ENCODE assay signal across 8 cellular contexts in the genomic region with DNA sequence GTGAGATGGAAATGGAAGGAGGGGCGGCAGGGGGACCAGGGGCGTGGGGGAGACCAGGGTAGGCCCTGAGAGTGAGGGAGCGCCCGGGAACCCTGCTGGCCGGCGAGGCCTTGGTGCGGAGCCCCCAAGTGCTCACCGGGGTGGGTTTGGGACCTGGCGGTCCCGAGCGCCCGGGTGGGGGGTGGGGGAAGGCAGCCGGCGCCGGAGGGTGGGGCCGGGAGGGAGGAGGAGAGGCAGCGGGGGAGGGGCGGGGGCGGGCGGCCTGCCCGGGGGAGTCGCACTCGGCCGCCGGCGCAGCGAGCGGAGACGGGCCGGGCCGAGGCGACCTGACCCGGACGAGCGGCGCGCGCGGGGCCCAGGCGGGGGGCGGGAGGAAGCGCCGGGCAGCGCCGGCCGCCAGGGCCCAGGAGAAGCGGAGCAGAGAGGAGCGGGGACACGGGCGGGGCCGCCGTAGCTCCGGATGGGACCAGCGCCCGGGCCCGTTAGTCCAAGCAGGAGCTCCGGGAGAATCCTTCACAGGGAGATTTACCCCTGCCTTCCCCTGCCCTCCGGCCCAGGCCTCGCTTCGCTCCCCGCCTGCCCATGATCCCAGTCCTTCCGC. TPM values are rescaled to one million over a fixed set of nuclear protein-coding genes. Genes with fewer than 3 reads are reported as not detected.
DNase-seq lines count a peak whose midpoint lies in the region; ATAC-seq and TF ChIP-seq lines count a peak whose summit lies in the region.

A gene (plus strand): TSS at position 271 of the 601 bp plus-strand sequence. CDS start 818 bp downstream, outside the sequence.

- H3K27me3 ChIP-seq in ascending aorta: no peaks in the 10 kb centered on the region
- no peaks in the 10 kb centered on the region for H3K27me3 ChIP-seq in hepatocyte

- no CpG with 5 or more reads among the region's 62 CpGs for WGBS in hepatocyte (ENCODE audit: low lambda C conversion rate, missing lambda C conversion rate)

- ATAC-seq in HG02571 (IDR thresholded peaks at IDR 0.05; ENCODE audit: unreplicated experiment): no peak
- no peak for ATAC-seq in naive thymus-derived CD8-positive, alpha-beta T cell

- peak within 1 kb of the TSS; percentile 66 for H2AFZ ChIP-seq in hepatocyte

- H3K27me3 Mint-ChIP-seq in activated T-cell treated with anti-CD3 and anti-CD28 coated beads, Interleukin-2, amount 50 U/mL, for 24 hours: no peaks in the 10 kb centered on the region
- H3K27me3 Mint-ChIP-seq in naive thymus-derived CD8-positive, alpha-beta T cell: peaks cover 0 to 2% (median 0%) of the 10 kb centered on the region in 5 donors

- intact Hi-C loops in ascending aorta (cut with DNase I): loop anchor here (1.0 to 5.0 kb wide), 3 partner anchors 36 to 156 kb away; a partner anchor contains a TSS

- POLR2A ChIA-PET in naive thymus-derived CD8-positive, alpha-beta T cell (lab: Charles Lee): no interaction called here

- peaks cover 6% of the 10 kb centered on the region for H3K4me1 Mint-ChIP-seq in activated T-cell treated with anti-CD3 and anti-CD28 coated beads, Interleukin-2, amount 50 U/mL, for 24 hours (ENCODE audit: low read depth)
- peaks cover 10 to 13% (median 12%) of the 10 kb centered on the region in 4 donors for H3K4me1 Mint-ChIP-seq in naive thymus-derived CD8-positive, alpha-beta T cell

- no peaks in the 10 kb centered on the region for H4K20me1 ChIP-seq in hepatocyte (ENCODE audit: insufficient read depth, poor library complexity, severe bottlenecking)

- TF ChIP-seq CTCF in ascending aorta (IDR thresholded peaks at IDR 0.05) (no peak), hepatocyte (IDR thresholded peaks at IDR 0.05; ENCODE audit: poor library complexity) (no peak), retinal pigment epithelial cell (conservative IDR thresholded peaks at IDR 0.05; ENCODE audit: low read depth, low read length) (no peak)

- peaks cover 43% of the 10 kb centered on the region for H3K36me3 Mint-ChIP-seq in activated T-cell treated with anti-CD3 and anti-CD28 coated beads, Interleukin-2, amount 50 U/mL, for 24 hours (ENCODE audit: low read depth)
- peaks cover 0 to 25% (median 5%) of the 10 kb centered on the region in 3 donors for H3K36me3 Mint-ChIP-seq in naive thymus-derived CD8-positive, alpha-beta T cell

- H3K4me3 ChIP-seq in ascending aorta (peak within 1 kb of the TSS; percentile 64 to 87), hepatocyte (peak within 1 kb of the TSS; percentile 20), retinal pigment epithelial cell (ENCODE audit: low read length) (peak within 1 kb of the TSS; percentile 54)

- no peaks in the 10 kb centered on the region for H3K9me3 Mint-ChIP-seq in activated T-cell treated with anti-CD3 and anti-CD28 coated beads, Interleukin-2, amount 50 U/mL, for 24 hours
- H3K9me3 Mint-ChIP-seq in naive thymus-derived CD8-positive, alpha-beta T cell: no peaks in the 10 kb centered on the region

- peak within 1 kb of the TSS; percentile 91 for H3K4me2 ChIP-seq in hepatocyte

- no peaks in the 10 kb centered on the region for H3K9me2 ChIP-seq in hepatocyte (replicated peaks; ENCODE audit: insufficient read depth)

- H3K79me2 ChIP-seq in hepatocyte: no peaks in the 10 kb centered on the region

- no peak within 1 kb of the TSS for H3K27ac Mint-ChIP-seq in activated T-cell treated with anti-CD3 and anti-CD28 coated beads, Interleukin-2, amount 50 U/mL, for 24 hours
- peak within 1 kb of the TSS in 4 of 10 donors; percentile 12 to 41 (median 37) for H3K27ac Mint-ChIP-seq in naive thymus-derived CD8-positive, alpha-beta T cell

- no peaks in the 10 kb centered on the region for H3K36me3 ChIP-seq in ascending aorta
- no peaks in the 10 kb centered on the region for H3K36me3 ChIP-seq in hepatocyte (replicated peaks; ENCODE audit: insufficient read depth, low read depth)

- H3K4me3 Mint-ChIP-seq in activated T-cell treated with anti-CD3 and anti-CD28 coated beads, Interleukin-2, amount 50 U/mL, for 24 hours: no peak within 1 kb of the TSS
- peak within 1 kb of the TSS in 5 of 10 donors; percentile 2 to 41 (median 19) for H3K4me3 Mint-ChIP-seq in naive thymus-derived CD8-positive, alpha-beta T cell

- DNase-seq in ELF-1 (ENCODE audit: low read depth, low spot score) (peak; percentile 21), ascending aorta (ENCODE audit: low spot score in 2 of 2) (no peak), hepatocyte (ENCODE audit: low spot score) (peak; percentile 71), retinal pigment epithelial cell (ENCODE audit: low read depth) (no peak), COLO668 (lab: John Stamatoyannopoulos, UW; ENCODE audit: unreplicated experiment) (no peak)
- DNase-seq in activated T-cell treated with anti-CD3 and anti-CD28 coated beads, Interleukin-2, amount 50 U/mL, for 24 hours: no peak
- DNase-seq in naive thymus-derived CD8-positive, alpha-beta T cell: no peak

- H3K9me3 ChIP-seq in ascending aorta: no peaks in the 10 kb centered on the region
- no peaks in the 10 kb centered on the region for H3K9me3 ChIP-seq in hepatocyte (ENCODE audit: low read depth)

- H3K27ac ChIP-seq in ascending aorta (peak within 1 kb of the TSS; percentile 81 to 87), hepatocyte (peak within 1 kb of the TSS; percentile 70)

- H3K4me1 ChIP-seq in ascending aorta (peaks cover 5 to 28% of the 10 kb centered on the region in 2 donors), hepatocyte (ENCODE audit: insufficient read depth) (peaks cover 15% of the 10 kb centered on the region)

RNA-seq across cellular contexts. Expression of the gene that starts here (rescaled TPM):
- total RNA-seq in ascending aorta (7.3 TPM), hepatocyte (12.8 and 13.9 TPM in 2 replicates)
- 12.2 and 14.4 TPM in 2 replicates for polyA plus RNA-seq in hepatocyte
- 10 to 100 TPM; 12.6 to 12.7 TPM for total RNA-seq in naive thymus-derived CD8-positive, alpha-beta T cell
- under 1 TPM; 0.20 to 0.94 (median 0.36) TPM for polyA plus RNA-seq in naive thymus-derived CD8-positive, alpha-beta T cell

Comparison
In these comparisons a context has a peak if more than half of its experiments do, and no peak if none do; other contexts are left out.
1. DNase-seq: peak in ELF-1 (single experiment) and hepatocyte (single experiment); none in ascending aorta (0 of 2), retinal pigment epithelial cell (single experiment), COLO668 (single experiment), activated T-cell treated with anti-CD3 and anti-CD28 coated beads, Interleukin-2, amount 50 U/mL, for 24 hours (single experiment) and naive thymus-derived CD8-positive, alpha-beta T cell (0 of 10).
2. H3K4me3 ChIP-seq: peak in every context shown above with its lines; median percentile 76 in ascending aorta; 54 in retinal pigment epithelial cell; 20 in hepatocyte.